Comparison of ENCODE assay signal across 9 cellular contexts in the genomic region with DNA sequence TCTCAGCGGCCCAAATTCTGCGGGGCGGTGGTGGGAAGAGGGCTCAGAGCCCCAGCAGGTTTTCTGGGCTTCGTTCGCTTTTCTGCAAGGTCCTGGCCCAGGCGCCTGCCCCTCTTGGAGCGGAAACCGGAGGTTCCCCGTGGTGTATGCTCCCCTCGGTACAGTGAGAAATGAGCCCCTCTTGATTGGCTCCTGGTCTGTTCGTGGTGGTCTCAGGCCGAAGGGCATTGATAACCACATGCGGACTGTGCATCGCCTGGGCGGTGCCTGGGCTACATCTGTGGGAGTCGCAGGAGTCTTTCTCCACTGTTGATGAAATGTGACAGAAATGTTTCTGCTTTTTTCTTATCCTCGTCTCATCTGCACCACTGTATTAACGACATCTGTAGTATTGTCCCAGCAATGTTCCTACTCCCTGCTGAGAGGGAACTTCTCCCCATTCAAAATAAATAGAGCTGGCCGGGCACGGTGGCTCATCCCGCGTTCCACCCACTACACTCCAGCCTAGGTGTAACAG. TPM values are rescaled to one million over a fixed set of nuclear protein-coding genes. Genes with fewer than 3 reads are reported as not detected.
A peak's percentile ranks its signal among the peaks of the same experiment; 100 is the strongest.
DNase-seq lines count a peak whose midpoint lies in the region; ATAC-seq, FAIRE-seq and TF ChIP-seq lines count a peak whose summit lies in the region.
"Had no signal": no experiment of that assay in that cellular context is flagged by ENCODE, and none has a peak within 500 bp of the region (broad histone marks: within the 10 kb centered on the region; RNA-seq: fewer than 3 reads in every experiment).

No MANE protein-coding gene starts in this region.

- no peaks in the 10 kb centered on the region for H3K9me2 ChIP-seq in Loucy (replicated peaks; ENCODE audit: low read depth, low read length)

- H3K27ac ChIP-seq in cingulate gyrus (ENCODE audit: low read depth, low read length): peak overlapping the region; percentile 88
- H3K27ac ChIP-seq in naive thymus-derived CD4-positive, alpha-beta T cell (ENCODE audit: low read depth, low read length): peak overlapping the region; percentile 92

- ATAC-seq in naive thymus-derived CD4-positive, alpha-beta T cell: no peak

- peaks cover 0 to 2% (median 0%) of the 10 kb centered on the region in 11 donors for H3K9me3 Mint-ChIP-seq in naive thymus-derived CD4-positive, alpha-beta T cell

- DNase-seq in GM18507 (ENCODE audit: extremely low spot score, insufficient read length, low read depth) (no peak), DMS153 (lab: John Stamatoyannopoulos, UW) (no peak), EL (no peak)
- DNase-seq in naive thymus-derived CD4-positive, alpha-beta T cell: no peak
- no peak for DNase-seq in stimulated activated CD4-positive, alpha-beta T cell treated with anti-CD3 and anti-CD28 coated beads, Interleukin-4, amount 100 ng/mL, for 4 hours
- no peak for DNase-seq in central memory CD4-positive, alpha-beta T cell

- peak overlapping the region; percentile 72 to 95 (median 93) for H3K27ac Mint-ChIP-seq in naive thymus-derived CD4-positive, alpha-beta T cell

- peak overlapping the region; percentile 85 for H3K4me2 ChIP-seq in Loucy (ENCODE audit: low read depth, low read length, poor library complexity, severe bottlenecking)

- intact Hi-C loops in naive thymus-derived CD4-positive, alpha-beta T cell (cut with micrococcal nuclease): loop anchor here (1.0 to 5.0 kb wide), 6 partner anchors 8 to 675 kb away; partner anchors contain the start of genes ENTR1 (in 1 of the 2), PHPT1 (in 1 of the 2), PMPCA (in 1 of the 2) and SEC16A (in 1 of the 2)

- peak overlapping the region; percentile 84 to 94 (median 89) for H3K4me3 Mint-ChIP-seq in naive thymus-derived CD4-positive, alpha-beta T cell

- H3K27me3 ChIP-seq in Loucy (ENCODE audit: insufficient read depth, low read length, poor library complexity, severe bottlenecking): no peaks in the 10 kb centered on the region
- H3K27me3 ChIP-seq in naive thymus-derived CD4-positive, alpha-beta T cell (ENCODE audit: control insufficient read depth in 2 of 2, insufficient read depth in 2 of 2, low read length in 2 of 2): no peaks in the 10 kb centered on the region

- peaks cover 39% of the 10 kb centered on the region for H3K79me2 ChIP-seq in Loucy (ENCODE audit: insufficient read depth, low read length)

- POLR2A ChIA-PET in naive thymus-derived CD4-positive, alpha-beta T cell (lab: Charles Lee): interaction anchor here (0.6 to 4.5 kb wide), 18 partner anchors 9 to 297 kb away, joined by 3 to 70 read pairs (median 6); partner anchors contain the start of genes CYSRT1, DPP7, NPDC1 and PAXX

- no peaks in the 10 kb centered on the region for H3K27me3 Mint-ChIP-seq in naive thymus-derived CD4-positive, alpha-beta T cell

- H3K36me3 Mint-ChIP-seq in naive thymus-derived CD4-positive, alpha-beta T cell: peaks cover 1 to 13% (median 5%) of the 10 kb centered on the region in 5 donors

- CTCF ChIA-PET in naive thymus-derived CD4-positive, alpha-beta T cell (lab: Charles Lee): interaction anchor here (1.1 to 1.5 kb wide), 5 partner anchors 8 to 149 kb away, joined by 3 to 10 read pairs (median 5); partner anchors contain the start of gene RNF224

- FAIRE-seq in GM18507 (lab: Jason Lieb, UNC): peak; percentile 9

- peaks cover 20% of the 10 kb centered on the region for H3K4me1 ChIP-seq in Loucy (ENCODE audit: insufficient read depth, low read length, poor library complexity, severe bottlenecking)
- peaks cover 18% of the 10 kb centered on the region in 2 donors for H3K4me1 ChIP-seq in naive thymus-derived CD4-positive, alpha-beta T cell (ENCODE audit: control insufficient read depth in 2 of 2, insufficient read depth in 2 of 2, low read length in 2 of 2)

- no peaks in the 10 kb centered on the region for H3K9me3 ChIP-seq in Loucy (ENCODE audit: insufficient read depth, low read depth, low read length)
- H3K9me3 ChIP-seq in naive thymus-derived CD4-positive, alpha-beta T cell (ENCODE audit: control insufficient read depth in 2 of 3, low read length in 3 of 3): no peaks in the 10 kb centered on the region

- no peaks in the 10 kb centered on the region for H4K20me1 ChIP-seq in Loucy (ENCODE audit: insufficient read depth, low read length, poor library complexity, severe bottlenecking)

- H2AFZ ChIP-seq in Loucy (ENCODE audit: low read length): peak overlapping the region; percentile 87

- peaks cover 25 to 36% (median 31%) of the 10 kb centered on the region in 7 donors for H3K4me1 Mint-ChIP-seq in naive thymus-derived CD4-positive, alpha-beta T cell

- no peak for TF ChIP-seq CTCF in Loucy (conservative IDR thresholded peaks at IDR 0.05; ENCODE audit: low read length)

- no peaks in the 10 kb centered on the region for H3K36me3 ChIP-seq in Loucy (ENCODE audit: insufficient read depth, low read length)
- H3K36me3 ChIP-seq in naive thymus-derived CD4-positive, alpha-beta T cell (ENCODE audit: control insufficient read depth in 2 of 3, insufficient read depth in 3 of 3, low read length in 3 of 3): peaks cover 0 to 34% (median 0%) of the 10 kb centered on the region in 3 experiments

- H3K9ac ChIP-seq in Loucy (ENCODE audit: low read depth, low read length, poor library complexity, severe bottlenecking): peak overlapping the region; percentile 92

- peak overlapping the region; percentile 88 for H3K4me3 ChIP-seq in Loucy (ENCODE audit: low read length, poor library complexity, severe bottlenecking)
- H3K4me3 ChIP-seq in naive thymus-derived CD4-positive, alpha-beta T cell (ENCODE audit: low read length): peak overlapping the region; percentile 63

- H3F3A ChIP-seq in Loucy (ENCODE audit: low read depth): no peaks in the 10 kb centered on the region

RNA-seq across cellular contexts. Expression of gene MAN1B1, which starts 0.7 kb away (rescaled TPM):
- total RNA-seq in naive thymus-derived CD4-positive, alpha-beta T cell: 10 to 100 TPM; 57.3 to 74.2 (median 70.2) TPM
- 10 to 100 TPM; 36.0 to 51.2 TPM for polyA plus RNA-seq in naive thymus-derived CD4-positive, alpha-beta T cell

RNA-seq across cellular contexts. Expression of gene UAP1L1, which starts 10.2 kb away (rescaled TPM):
- 10 to 100 TPM; 11.6 to 27.6 (median 15.2) TPM for total RNA-seq in naive thymus-derived CD4-positive, alpha-beta T cell
- 1 to 10 TPM in 1 of 2 donors, under 1 TPM in 1; 0.71 to 1.4 TPM for polyA plus RNA-seq in naive thymus-derived CD4-positive, alpha-beta T cell

RNA-seq across cellular contexts. Expression of gene SAPCD2, which starts 17.1 kb away (rescaled TPM):
- total RNA-seq in naive thymus-derived CD4-positive, alpha-beta T cell: 10 to 100 TPM in 1 of 5 experiments, 1 to 10 TPM in 1, under 1 TPM in 3; 0.16 to 22.1 (median 0.74) TPM
- polyA plus RNA-seq in naive thymus-derived CD4-positive, alpha-beta T cell: under 1 TPM in 1 of 2 donors, not detected in 1; 0.18 TPM

RNA-seq across cellular contexts. Expression of gene DPP7, which starts 27.1 kb away (rescaled TPM):
- total RNA-seq in naive thymus-derived CD4-positive, alpha-beta T cell: 100 to 1,000 TPM; 235 to 328 (median 298) TPM
- 100 to 1,000 TPM in 1 of 2 donors, 10 to 100 TPM in 1; 86.9 to 120 TPM for polyA plus RNA-seq in naive thymus-derived CD4-positive, alpha-beta T cell

RNA-seq across cellular contexts. Expression of gene ENTPD2, which starts 33.6 kb away (rescaled TPM):
- total RNA-seq in naive thymus-derived CD4-positive, alpha-beta T cell: not detected
- polyA plus RNA-seq in naive thymus-derived CD4-positive, alpha-beta T cell: not detected
- total RNA-seq: subcutaneous adipose tissue had no signal
